Comparison of ENCODE assay signal across 1 cellular context in the genomic region with DNA sequence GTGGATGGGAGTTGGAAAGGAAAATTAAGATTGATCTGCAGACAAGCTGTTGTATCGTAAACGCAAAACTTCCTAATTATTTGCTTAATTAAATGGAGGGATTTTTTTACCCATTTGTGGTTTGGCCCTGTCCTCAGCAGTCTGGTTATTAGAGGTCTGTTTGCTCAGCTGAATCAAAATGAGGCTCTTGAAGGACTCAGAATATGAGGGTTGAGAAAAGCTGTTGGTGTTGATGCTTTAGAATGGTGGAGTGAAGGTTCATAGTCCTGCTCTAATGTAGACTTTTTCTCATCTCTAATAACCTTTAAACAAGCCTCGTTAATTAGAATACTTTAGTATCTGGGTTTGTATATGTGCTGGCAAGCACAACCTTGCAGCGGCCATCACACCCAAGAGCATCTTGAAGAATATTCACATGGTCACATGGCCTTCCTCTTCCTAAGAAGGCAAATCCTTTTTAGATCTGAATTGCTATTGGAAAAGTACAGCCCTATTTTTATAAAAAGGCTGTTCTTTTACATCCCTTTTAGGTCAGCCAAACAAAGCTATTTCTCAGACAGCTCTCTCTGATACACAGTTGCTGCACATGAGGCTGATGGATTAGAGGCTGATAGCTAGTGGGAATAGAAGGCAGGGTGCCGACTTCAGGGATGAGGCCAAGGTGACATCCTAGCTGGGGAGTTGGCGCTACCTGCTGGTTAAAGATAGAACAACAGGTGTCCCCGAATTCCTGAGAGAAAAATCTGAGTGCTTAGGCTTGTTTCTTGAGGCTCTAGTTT.
TF ChIP-seq lines count a peak whose summit lies in the region.

No MANE protein-coding gene starts in this region.

TF ChIP-seq in K562, 482 proteins besides CTCF, POLR2A, EP300 and RAD21 (continued from another document and continues in another):
- TF ChIP-seq, protein P1, sequence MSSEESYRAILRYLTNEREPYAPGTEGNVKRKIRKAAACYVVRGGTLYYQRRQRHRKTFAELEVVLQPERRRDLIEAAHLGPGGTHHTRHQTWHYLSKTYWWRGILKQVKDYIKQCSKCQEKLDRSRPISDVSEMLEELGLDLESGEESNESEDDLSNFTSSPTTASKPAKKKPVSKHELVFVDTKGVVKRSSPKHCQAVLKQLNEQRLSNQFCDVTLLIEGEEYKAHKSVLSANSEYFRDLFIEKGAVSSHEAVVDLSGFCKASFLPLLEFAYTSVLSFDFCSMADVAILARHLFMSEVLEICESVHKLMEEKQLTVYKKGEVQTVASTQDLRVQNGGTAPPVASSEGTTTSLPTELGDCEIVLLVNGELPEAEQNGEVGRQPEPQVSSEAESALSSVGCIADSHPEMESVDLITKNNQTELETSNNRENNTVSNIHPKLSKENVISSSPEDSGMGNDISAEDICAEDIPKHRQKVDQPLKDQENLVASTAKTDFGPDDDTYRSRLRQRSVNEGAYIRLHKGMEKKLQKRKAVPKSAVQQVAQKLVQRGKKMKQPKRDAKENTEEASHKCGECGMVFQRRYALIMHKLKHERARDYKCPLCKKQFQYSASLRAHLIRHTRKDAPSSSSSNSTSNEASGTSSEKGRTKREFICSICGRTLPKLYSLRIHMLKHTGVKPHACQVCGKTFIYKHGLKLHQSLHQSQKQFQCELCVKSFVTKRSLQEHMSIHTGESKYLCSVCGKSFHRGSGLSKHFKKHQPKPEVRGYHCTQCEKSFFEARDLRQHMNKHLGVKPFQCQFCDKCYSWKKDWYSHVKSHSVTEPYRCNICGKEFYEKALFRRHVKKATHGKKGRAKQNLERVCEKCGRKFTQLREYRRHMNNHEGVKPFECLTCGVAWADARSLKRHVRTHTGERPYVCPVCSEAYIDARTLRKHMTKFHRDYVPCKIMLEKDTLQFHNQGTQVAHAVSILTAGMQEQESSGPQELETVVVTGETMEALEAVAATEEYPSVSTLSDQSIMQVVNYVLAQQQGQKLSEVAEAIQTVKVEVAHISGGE (CRISPR knock-in tag; IDR thresholded peaks at IDR 0.05) = no peak
- TF ChIP-seq BRD9 (IDR thresholded peaks at IDR 0.05; ENCODE audit: low read depth, partially characterized antibody) = peak; percentile 42
- no peak for TF ChIP-seq ZSCAN29 (IDR thresholded peaks at IDR 0.05)
- 0 out of 2 replicates have a peak, but pooled peaks have one; percentile 39 for TF ChIP-seq HDAC2 (IDR thresholded peaks at IDR 0.05)
- TF ChIP-seq NFIC (IDR thresholded peaks at IDR 0.05) = no peak
- peak; percentile 57; the same call in 1 of the 2 replicates for TF ChIP-seq ESRRA (IDR thresholded peaks at IDR 0.05; ENCODE audit: borderline replicate concordance, low read depth)
- TF ChIP-seq, protein P2, sequence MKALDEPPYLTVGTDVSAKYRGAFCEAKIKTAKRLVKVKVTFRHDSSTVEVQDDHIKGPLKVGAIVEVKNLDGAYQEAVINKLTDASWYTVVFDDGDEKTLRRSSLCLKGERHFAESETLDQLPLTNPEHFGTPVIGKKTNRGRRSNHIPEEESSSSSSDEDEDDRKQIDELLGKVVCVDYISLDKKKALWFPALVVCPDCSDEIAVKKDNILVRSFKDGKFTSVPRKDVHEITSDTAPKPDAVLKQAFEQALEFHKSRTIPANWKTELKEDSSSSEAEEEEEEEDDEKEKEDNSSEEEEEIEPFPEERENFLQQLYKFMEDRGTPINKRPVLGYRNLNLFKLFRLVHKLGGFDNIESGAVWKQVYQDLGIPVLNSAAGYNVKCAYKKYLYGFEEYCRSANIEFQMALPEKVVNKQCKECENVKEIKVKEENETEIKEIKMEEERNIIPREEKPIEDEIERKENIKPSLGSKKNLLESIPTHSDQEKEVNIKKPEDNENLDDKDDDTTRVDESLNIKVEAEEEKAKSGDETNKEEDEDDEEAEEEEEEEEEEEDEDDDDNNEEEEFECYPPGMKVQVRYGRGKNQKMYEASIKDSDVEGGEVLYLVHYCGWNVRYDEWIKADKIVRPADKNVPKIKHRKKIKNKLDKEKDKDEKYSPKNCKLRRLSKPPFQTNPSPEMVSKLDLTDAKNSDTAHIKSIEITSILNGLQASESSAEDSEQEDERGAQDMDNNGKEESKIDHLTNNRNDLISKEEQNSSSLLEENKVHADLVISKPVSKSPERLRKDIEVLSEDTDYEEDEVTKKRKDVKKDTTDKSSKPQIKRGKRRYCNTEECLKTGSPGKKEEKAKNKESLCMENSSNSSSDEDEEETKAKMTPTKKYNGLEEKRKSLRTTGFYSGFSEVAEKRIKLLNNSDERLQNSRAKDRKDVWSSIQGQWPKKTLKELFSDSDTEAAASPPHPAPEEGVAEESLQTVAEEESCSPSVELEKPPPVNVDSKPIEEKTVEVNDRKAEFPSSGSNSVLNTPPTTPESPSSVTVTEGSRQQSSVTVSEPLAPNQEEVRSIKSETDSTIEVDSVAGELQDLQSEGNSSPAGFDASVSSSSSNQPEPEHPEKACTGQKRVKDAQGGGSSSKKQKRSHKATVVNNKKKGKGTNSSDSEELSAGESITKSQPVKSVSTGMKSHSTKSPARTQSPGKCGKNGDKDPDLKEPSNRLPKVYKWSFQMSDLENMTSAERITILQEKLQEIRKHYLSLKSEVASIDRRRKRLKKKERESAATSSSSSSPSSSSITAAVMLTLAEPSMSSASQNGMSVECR (CRISPR knock-in tag; IDR thresholded peaks at IDR 0.05) = 0 out of 2 replicates have a peak, but pooled peaks have one; percentile 51
- TF ChIP-seq, protein P3, sequence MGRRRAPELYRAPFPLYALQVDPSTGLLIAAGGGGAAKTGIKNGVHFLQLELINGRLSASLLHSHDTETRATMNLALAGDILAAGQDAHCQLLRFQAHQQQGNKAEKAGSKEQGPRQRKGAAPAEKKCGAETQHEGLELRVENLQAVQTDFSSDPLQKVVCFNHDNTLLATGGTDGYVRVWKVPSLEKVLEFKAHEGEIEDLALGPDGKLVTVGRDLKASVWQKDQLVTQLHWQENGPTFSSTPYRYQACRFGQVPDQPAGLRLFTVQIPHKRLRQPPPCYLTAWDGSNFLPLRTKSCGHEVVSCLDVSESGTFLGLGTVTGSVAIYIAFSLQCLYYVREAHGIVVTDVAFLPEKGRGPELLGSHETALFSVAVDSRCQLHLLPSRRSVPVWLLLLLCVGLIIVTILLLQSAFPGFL (CRISPR knock-in tag; IDR thresholded peaks at IDR 0.05) = peak; percentile 98; the same call in 1 of the 2 replicates
- 0 out of 2 replicates have a peak, but pooled peaks have one; percentile 40 for TF ChIP-seq RB1 (IDR thresholded peaks at IDR 0.05; ENCODE audit: low read depth)
- TF ChIP-seq KAT8 (IDR thresholded peaks at IDR 0.05; ENCODE audit: low read depth) = no peak
- TF ChIP-seq ZNF316 (IDR thresholded peaks at IDR 0.05) = no peak
- TF ChIP-seq ZNF41 (CRISPR knock-in tag; conservative IDR thresholded peaks at IDR 0.05) = no peak
- TF ChIP-seq, protein P4, sequence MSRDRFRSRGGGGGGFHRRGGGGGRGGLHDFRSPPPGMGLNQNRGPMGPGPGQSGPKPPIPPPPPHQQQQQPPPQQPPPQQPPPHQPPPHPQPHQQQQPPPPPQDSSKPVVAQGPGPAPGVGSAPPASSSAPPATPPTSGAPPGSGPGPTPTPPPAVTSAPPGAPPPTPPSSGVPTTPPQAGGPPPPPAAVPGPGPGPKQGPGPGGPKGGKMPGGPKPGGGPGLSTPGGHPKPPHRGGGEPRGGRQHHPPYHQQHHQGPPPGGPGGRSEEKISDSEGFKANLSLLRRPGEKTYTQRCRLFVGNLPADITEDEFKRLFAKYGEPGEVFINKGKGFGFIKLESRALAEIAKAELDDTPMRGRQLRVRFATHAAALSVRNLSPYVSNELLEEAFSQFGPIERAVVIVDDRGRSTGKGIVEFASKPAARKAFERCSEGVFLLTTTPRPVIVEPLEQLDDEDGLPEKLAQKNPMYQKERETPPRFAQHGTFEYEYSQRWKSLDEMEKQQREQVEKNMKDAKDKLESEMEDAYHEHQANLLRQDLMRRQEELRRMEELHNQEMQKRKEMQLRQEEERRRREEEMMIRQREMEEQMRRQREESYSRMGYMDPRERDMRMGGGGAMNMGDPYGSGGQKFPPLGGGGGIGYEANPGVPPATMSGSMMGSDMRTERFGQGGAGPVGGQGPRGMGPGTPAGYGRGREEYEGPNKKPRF (IDR thresholded peaks at IDR 0.05; ENCODE audit: low read depth, low read length) = no peak
- peak; percentile 28; the same call in 1 of the 2 replicates for TF ChIP-seq ATF7 (IDR thresholded peaks at IDR 0.05)
- TF ChIP-seq RFX5 (IDR thresholded peaks at IDR 0.05; ENCODE audit: low read depth, low read length) = no peak
- peak; percentile 87; the same call in 1 of the 2 replicates for TF ChIP-seq STAG1 (CRISPR knock-in tag; IDR thresholded peaks at IDR 0.05; ENCODE audit: borderline replicate concordance)
- TF ChIP-seq MXI1 (IDR thresholded peaks at IDR 0.05; ENCODE audit: low read depth, low read length) = no peak
- TF ChIP-seq, protein P5, sequence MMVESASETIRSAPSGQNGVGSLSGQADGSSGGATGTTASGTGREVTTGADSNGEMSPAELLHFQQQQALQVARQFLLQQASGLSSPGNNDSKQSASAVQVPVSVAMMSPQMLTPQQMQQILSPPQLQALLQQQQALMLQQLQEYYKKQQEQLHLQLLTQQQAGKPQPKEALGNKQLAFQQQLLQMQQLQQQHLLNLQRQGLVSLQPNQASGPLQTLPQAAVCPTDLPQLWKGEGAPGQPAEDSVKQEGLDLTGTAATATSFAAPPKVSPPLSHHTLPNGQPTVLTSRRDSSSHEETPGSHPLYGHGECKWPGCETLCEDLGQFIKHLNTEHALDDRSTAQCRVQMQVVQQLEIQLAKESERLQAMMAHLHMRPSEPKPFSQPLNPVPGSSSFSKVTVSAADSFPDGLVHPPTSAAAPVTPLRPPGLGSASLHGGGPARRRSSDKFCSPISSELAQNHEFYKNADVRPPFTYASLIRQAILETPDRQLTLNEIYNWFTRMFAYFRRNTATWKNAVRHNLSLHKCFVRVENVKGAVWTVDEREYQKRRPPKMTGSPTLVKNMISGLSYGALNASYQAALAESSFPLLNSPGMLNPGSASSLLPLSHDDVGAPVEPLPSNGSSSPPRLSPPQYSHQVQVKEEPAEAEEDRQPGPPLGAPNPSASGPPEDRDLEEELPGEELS (CRISPR knock-in tag; IDR thresholded peaks at IDR 0.05; ENCODE audit: borderline replicate concordance) = no peak
- no peak for TF ChIP-seq POLR2AphosphoS2 (IDR thresholded peaks at IDR 0.05; ENCODE audit: low read length)
- peak; percentile 41 for TF ChIP-seq KLF16 (IDR thresholded peaks at IDR 0.05)
- TF ChIP-seq, protein P6, sequence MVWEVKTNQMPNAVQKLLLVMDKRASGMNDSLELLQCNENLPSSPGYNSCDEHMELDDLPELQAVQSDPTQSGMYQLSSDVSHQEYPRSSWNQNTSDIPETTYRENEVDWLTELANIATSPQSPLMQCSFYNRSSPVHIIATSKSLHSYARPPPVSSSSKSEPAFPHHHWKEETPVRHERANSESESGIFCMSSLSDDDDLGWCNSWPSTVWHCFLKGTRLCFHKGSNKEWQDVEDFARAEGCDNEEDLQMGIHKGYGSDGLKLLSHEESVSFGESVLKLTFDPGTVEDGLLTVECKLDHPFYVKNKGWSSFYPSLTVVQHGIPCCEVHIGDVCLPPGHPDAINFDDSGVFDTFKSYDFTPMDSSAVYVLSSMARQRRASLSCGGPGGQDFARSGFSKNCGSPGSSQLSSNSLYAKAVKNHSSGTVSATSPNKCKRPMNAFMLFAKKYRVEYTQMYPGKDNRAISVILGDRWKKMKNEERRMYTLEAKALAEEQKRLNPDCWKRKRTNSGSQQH (CRISPR knock-in tag; IDR thresholded peaks at IDR 0.05) = no peak
- TF ChIP-seq SNIP1 (IDR thresholded peaks at IDR 0.05; ENCODE audit: low read depth) = no peak
- 0 out of 4 replicates have a peak, but pooled peaks of 1 of the 2 experiments have one; percentile 17 for TF ChIP-seq MAZ (CRISPR knock-in tag; conservative IDR thresholded peaks at IDR 0.05 in 1 of 2, IDR thresholded peaks at IDR 0.05 in 1 of 2)
- TF ChIP-seq SMAD2 (IDR thresholded peaks at IDR 0.05; ENCODE audit: low read depth, low read length) = no peak
- TF ChIP-seq ZNF24 (IDR thresholded peaks at IDR 0.05) = no peak
- TF ChIP-seq CC2D1A (IDR thresholded peaks at IDR 0.05) = peak; percentile 82
- TF ChIP-seq, protein P7, sequence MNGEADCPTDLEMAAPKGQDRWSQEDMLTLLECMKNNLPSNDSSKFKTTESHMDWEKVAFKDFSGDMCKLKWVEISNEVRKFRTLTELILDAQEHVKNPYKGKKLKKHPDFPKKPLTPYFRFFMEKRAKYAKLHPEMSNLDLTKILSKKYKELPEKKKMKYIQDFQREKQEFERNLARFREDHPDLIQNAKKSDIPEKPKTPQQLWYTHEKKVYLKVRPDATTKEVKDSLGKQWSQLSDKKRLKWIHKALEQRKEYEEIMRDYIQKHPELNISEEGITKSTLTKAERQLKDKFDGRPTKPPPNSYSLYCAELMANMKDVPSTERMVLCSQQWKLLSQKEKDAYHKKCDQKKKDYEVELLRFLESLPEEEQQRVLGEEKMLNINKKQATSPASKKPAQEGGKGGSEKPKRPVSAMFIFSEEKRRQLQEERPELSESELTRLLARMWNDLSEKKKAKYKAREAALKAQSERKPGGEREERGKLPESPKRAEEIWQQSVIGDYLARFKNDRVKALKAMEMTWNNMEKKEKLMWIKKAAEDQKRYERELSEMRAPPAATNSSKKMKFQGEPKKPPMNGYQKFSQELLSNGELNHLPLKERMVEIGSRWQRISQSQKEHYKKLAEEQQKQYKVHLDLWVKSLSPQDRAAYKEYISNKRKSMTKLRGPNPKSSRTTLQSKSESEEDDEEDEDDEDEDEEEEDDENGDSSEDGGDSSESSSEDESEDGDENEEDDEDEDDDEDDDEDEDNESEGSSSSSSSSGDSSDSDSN (IDR thresholded peaks at IDR 0.05; ENCODE audit: borderline replicate concordance in 1 of 2, low read depth in 2 of 2, low read length in 2 of 2) = 0 out of 4 replicates have a peak, but pooled peaks of 1 of the 2 experiments have one; percentile 45
- TF ChIP-seq MTF1 (CRISPR knock-in tag; IDR thresholded peaks at IDR 0.05; ENCODE audit: borderline replicate concordance) = no peak
- no peak for TF ChIP-seq POLR3G (IDR thresholded peaks at IDR 0.05; ENCODE audit: extremely low read depth, insufficient read length, insufficient replicate concordance)
- no peak for TF ChIP-seq ZNF785 (CRISPR knock-in tag; IDR thresholded peaks at IDR 0.05)
- TF ChIP-seq, protein P8, sequence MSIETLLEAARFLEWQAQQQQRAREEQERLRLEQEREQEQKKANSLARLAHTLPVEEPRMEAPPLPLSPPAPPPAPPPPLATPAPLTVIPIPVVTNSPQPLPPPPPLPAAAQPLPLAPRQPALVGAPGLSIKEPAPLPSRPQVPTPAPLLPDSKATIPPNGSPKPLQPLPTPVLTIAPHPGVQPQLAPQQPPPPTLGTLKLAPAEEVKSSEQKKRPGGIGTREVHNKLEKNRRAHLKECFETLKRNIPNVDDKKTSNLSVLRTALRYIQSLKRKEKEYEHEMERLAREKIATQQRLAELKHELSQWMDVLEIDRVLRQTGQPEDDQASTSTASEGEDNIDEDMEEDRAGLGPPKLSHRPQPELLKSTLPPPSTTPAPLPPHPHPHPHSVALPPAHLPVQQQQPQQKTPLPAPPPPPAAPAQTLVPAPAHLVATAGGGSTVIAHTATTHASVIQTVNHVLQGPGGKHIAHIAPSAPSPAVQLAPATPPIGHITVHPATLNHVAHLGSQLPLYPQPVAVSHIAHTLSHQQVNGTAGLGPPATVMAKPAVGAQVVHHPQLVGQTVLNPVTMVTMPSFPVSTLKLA (conservative IDR thresholded peaks at IDR 0.05) = no peak
- TF ChIP-seq, protein P9, sequence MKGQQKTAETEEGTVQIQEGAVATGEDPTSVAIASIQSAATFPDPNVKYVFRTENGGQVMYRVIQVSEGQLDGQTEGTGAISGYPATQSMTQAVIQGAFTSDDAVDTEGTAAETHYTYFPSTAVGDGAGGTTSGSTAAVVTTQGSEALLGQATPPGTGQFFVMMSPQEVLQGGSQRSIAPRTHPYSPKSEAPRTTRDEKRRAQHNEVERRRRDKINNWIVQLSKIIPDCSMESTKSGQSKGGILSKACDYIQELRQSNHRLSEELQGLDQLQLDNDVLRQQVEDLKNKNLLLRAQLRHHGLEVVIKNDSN (CRISPR knock-in tag; IDR thresholded peaks at IDR 0.05) = peak; percentile 51; the same call in 1 of the 2 replicates
- TF ChIP-seq SMARCA4 (IDR thresholded peaks at IDR 0.05) = no peak
- peak; percentile 57 for TF ChIP-seq MYC (IDR thresholded peaks at IDR 0.05; ENCODE audit: low read depth, low read length)
- TF ChIP-seq MYC (CRISPR knock-in tag; IDR thresholded peaks at IDR 0.05; ENCODE audit: borderline replicate concordance, low read depth) = no peak
- TF ChIP-seq GTF2A2 (tag; IDR thresholded peaks at IDR 0.05) = no peak
